ENCODE assay signal across 14 cellular contexts in the genomic region with DNA sequence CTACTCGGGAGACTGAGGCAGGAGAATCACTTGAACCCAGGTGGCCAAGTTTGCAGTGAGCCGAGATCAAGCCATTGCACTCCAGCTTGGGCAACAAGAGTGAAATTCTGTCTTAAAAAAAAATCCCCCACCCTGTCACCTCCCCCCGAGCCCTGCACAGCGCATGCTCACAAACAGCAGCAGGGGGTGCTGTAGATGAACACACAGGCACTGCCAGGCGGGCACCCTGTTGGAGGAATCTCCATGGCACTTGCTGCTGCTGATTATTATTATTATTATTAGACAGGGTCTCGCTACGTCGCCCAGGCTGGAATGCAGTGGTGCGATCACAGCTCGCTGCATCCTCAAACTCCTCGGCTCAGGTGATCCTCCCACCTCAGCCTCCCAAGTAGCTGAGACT. TPM values are rescaled to one million over a fixed set of nuclear protein-coding genes. Genes with fewer than 3 reads are reported as not detected.
DNase-seq lines count a peak whose midpoint lies in the region; FAIRE-seq and TF ChIP-seq lines count a peak whose summit lies in the region.
"Had no signal": no experiment of that assay in that cellular context is flagged by ENCODE, and none has a peak within 500 bp of the region (broad histone marks: within the 10 kb centered on the region; RNA-seq: fewer than 3 reads in every experiment).

No MANE protein-coding gene starts in this region.

- 0 out of 2 replicates have a peak, but pooled peaks have one; percentile 13 for TF ChIP-seq CTCF in A673 (conservative IDR thresholded peaks at IDR 0.05; ENCODE audit: low read depth, low read length)
- peak; percentile 35 for TF ChIP-seq CTCF in D721Med (IDR thresholded peaks at IDR 0.05; ENCODE audit: insufficient read depth, missing control alignments)
- TF ChIP-seq CTCF in choroid plexus epithelial cell (conservative IDR thresholded peaks at IDR 0.05; ENCODE audit: low read depth, low read length): peak; percentile 42

- DNase-seq in A673 (ENCODE audit: low spot score) (peak; percentile 33), D721Med (ENCODE audit: insufficient read length, low spot score) (no peak), NCI-H1694 treated with DMSO at 0.1 percent for 48 hours (lab: John Stamatoyannopoulos, UW) (peak; percentile 32), choroid plexus epithelial cell (ENCODE audit: low read depth) (no peak), putamen (ENCODE audit: low spot score) (no peak), GM12892 (ENCODE audit: insufficient read length) (no peak), DMS153 treated with DMSO at 0.1 percent for 48 hours (lab: John Stamatoyannopoulos, UW; ENCODE audit: unreplicated experiment) (no peak)
- no peak for DNase-seq in stimulated activated CD4-positive, alpha-beta T cell treated with anti-CD3 and anti-CD28 coated beads, Interleukin-15, amount 100 ng/mL, for 24 hours
- DNase-seq: activated CD8-positive, alpha-beta memory T cell treated with anti-CD3 and anti-CD28 coated beads, Interleukin-2, amount 10 ng/mL, durations not matched to agents 7 days and 5 days; gastrocnemius medialis; midbrain; NCI-H1048 had no signal

- intact Hi-C loops in A673 (cut with micrococcal nuclease; ENCODE audit: unreplicated experiment): no loop called here

- no peak overlapping the region for H3K27ac ChIP-seq in A673 (ENCODE audit: low read depth, low read length, poor library complexity, severe bottlenecking)
- H3K27ac ChIP-seq: gastrocnemius medialis, skin epidermis had no signal

- H3K36me3 ChIP-seq in A673 (ENCODE audit: insufficient read depth, low read length, poor library complexity, severe bottlenecking): no peaks in the 10 kb centered on the region
- H3K36me3 ChIP-seq: gastrocnemius medialis had no signal

- POLR2A ChIA-PET in A673 (lab: Charles Lee; ENCODE audit: low non-redundant PET): no interaction called here

- H3K4me3 ChIP-seq in A673 (ENCODE audit: low read depth, low read length, poor library complexity, severe bottlenecking) (no peak overlapping the region), choroid plexus epithelial cell (ENCODE audit: low read depth, low read length) (no peak overlapping the region)
- H3K4me3 ChIP-seq: gastrocnemius medialis, skin epidermis had no signal

- CTCF ChIA-PET in A673 (lab: Charles Lee): interaction anchor here (0.6 to 0.7 kb wide), 2 partner anchors 55 to 199 kb away, joined by 3 read pairs; no protein-coding TSS in a partner anchor

- H3K9me3 ChIP-seq in A673 (ENCODE audit: low read depth, low read length, poor library complexity, severe bottlenecking): no peaks in the 10 kb centered on the region
- H3K9me3 ChIP-seq: gastrocnemius medialis had no signal

- FAIRE-seq in D721Med (lab: Jason Lieb, UNC) (no peak), GM12892 (lab: Jason Lieb, UNC) (no peak)
- FAIRE-seq: G401.6 had no signal

- TF ChIP-seq POLR2A in GM12892 (IDR thresholded peaks at IDR 0.05; ENCODE audit: low read depth, low read length): no peak

- no peaks in the 10 kb centered on the region for H3K27me3 ChIP-seq in A673 (replicated peaks; ENCODE audit: insufficient read depth, low read depth, low read length, poor library complexity)

- no TSS peak for BruUV-seq in A673 (replicated peaks; lab: Mats Ljungman, UMichigan)

- H3K4me1 ChIP-seq in A673 (ENCODE audit: insufficient read depth, low read length, poor library complexity, severe bottlenecking): no peaks in the 10 kb centered on the region
- H3K4me1 ChIP-seq: gastrocnemius medialis had no signal

RNA-seq across cellular contexts. Expression of a gene that starts 24.6 kb away (rescaled TPM):
- 23.5 and 23.7 TPM in 2 replicates for total RNA-seq in A673 (2021)
- 0.19 TPM for polyA plus RNA-seq in GM12892 (2012; ENCODE audit: missing spikeins)

Comparison
In these comparisons a context has a peak if more than half of its experiments do, and no peak if none do; other contexts are left out.
1. DNase-seq: peak in A673 (single experiment) and NCI-H1694 treated with DMSO at 0.1 percent for 48 hours (single experiment); none in D721Med (single experiment), choroid plexus epithelial cell (single experiment), putamen (single experiment), stimulated activated CD4-positive, alpha-beta T cell treated with anti-CD3 and anti-CD28 coated beads, Interleukin-15, amount 100 ng/mL, for 24 hours (single experiment), GM12892 (single experiment) and DMS153 treated with DMSO at 0.1 percent for 48 hours (single experiment).
2. Peak in every context shown above with its lines, with median percentiles within 50 percentile points of each other: CTCF ChIP-seq.